Comparison of ENCODE assay signal across 23 cellular contexts in the genomic region with DNA sequence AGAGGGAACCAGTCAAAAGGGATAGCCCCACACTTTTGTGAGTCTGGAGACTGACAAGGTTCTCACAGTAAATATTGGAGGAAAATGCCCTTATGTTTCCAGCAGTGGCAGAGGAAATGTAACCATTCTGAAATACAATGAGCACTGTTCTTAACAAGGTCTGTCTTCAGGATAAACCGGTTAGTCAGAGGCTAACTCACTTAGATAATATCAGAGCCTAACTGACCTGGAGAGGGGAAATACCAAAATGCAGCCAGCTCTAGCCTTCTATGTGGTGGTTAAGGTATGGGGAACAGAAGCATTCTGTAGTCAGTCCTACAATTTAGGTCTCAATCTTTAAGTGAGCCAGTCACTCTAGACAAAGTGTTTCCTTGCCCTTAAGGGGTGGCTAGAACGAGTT.
A peak's percentile ranks its signal among the peaks of the same experiment; 100 is the strongest.
DNase-seq lines count a peak whose midpoint lies in the region; ATAC-seq, FAIRE-seq and TF ChIP-seq lines count a peak whose summit lies in the region.
"Had no signal": no experiment of that assay in that cellular context is flagged by ENCODE, and none has a peak within 500 bp of the region (broad histone marks: within the 10 kb centered on the region; RNA-seq: fewer than 3 reads in every experiment).

No MANE protein-coding gene starts in this region.

- no peak for DNase-seq in HFFc6
- DNase-seq in Panc1 (ENCODE audit: low read depth, low spot score): no peak
- DNase-seq in epithelial cell of esophagus (ENCODE audit: low read depth): peak; percentile 86
- no peak for DNase-seq in nephron progenitor cell
- no peak for DNase-seq in small intestine
- DNase-seq in NCI-H2196 (lab: John Stamatoyannopoulos, UW; ENCODE audit: unreplicated experiment): no peak
- no peak for DNase-seq in NCI-H1092 treated with DMSO at 0.1 percent for 48 hours (lab: John Stamatoyannopoulos, UW)
- DNase-seq: activated CD4-positive, alpha-beta T cell treated with anti-CD3 and anti-CD28 coated beads, Interleukin-2, amount 10 ng/mL, durations not matched to agents 7 days and 5 days; activated gamma-delta T cell treated with Interleukin-2 at 50 U/mL for 16 hours; activated T-cell treated with anti-CD3 and anti-CD28 coated beads, Interleukin-2, amount 50 U/mL, for 4 hours; COR-L47; DMS79 treated with DMSO at 0.1 percent for 48 hours; head of caudate nucleus; NCI-H1048; NCI-H187 treated with DMSO at 0.1 percent for 48 hours; NCI-H69; stimulated activated naive CD4-positive, alpha-beta T cell; testis; uterus had no signal

- POLR2A ChIA-PET in Panc1 (lab: Charles Lee): no interaction called here

- CTCF ChIA-PET in Panc1 (lab: Charles Lee): no interaction called here

- H3K4me3 ChIP-seq in Panc1 (ENCODE audit: low read depth in 2 of 2, low read length in 2 of 2): no peak overlapping the region
- no peak overlapping the region for H3K4me3 ChIP-seq in epithelial cell of esophagus (ENCODE audit: low read length)
- no peak overlapping the region for H3K4me3 ChIP-seq in small intestine (ENCODE audit: low read depth in 1 of 2, low read length in 2 of 2)
- H3K4me3 ChIP-seq: BLaER1 treated with 17β-estradiol and CSF1 and Interleukin-3, amounts not matched to agents 10 nM and 100 nM; lung; testis; uterus had no signal

- H3K9me3 Mint-ChIP-seq in HFFc6 (no peaks in the 10 kb centered on the region), nephron progenitor cell (no peaks in the 10 kb centered on the region)
- H3K9me3 Mint-ChIP-seq: activated CD4-positive, alpha-beta T cell treated with anti-CD3 and anti-CD28 coated beads, Interleukin-2, amount 10 ng/mL, durations not matched to agents 7 days and 5 days; activated T-cell treated with anti-CD3 and anti-CD28 coated beads, Interleukin-2, amount 50 U/mL, for 4 hours had no signal

- H3K4me1 Mint-ChIP-seq in HFFc6 (ENCODE audit: low read depth) (peaks cover 7% of the 10 kb centered on the region), nephron progenitor cell (no peaks in the 10 kb centered on the region)
- H3K4me1 Mint-ChIP-seq: activated CD4-positive, alpha-beta T cell treated with anti-CD3 and anti-CD28 coated beads, Interleukin-2, amount 10 ng/mL, durations not matched to agents 7 days and 5 days had no signal

- H3K4me3 Mint-ChIP-seq in HFFc6: no peak overlapping the region
- H3K4me3 Mint-ChIP-seq in nephron progenitor cell: no peak overlapping the region
- H3K4me3 Mint-ChIP-seq: activated CD4-positive, alpha-beta T cell treated with anti-CD3 and anti-CD28 coated beads, Interleukin-2, amount 10 ng/mL, durations not matched to agents 7 days and 5 days; activated T-cell treated with anti-CD3 and anti-CD28 coated beads, Interleukin-2, amount 50 U/mL, for 4 hours had no signal

- H3K36me3 Mint-ChIP-seq in HFFc6 (ENCODE audit: low read depth): peaks cover 12% of the 10 kb centered on the region
- H3K36me3 Mint-ChIP-seq in nephron progenitor cell (ENCODE audit: low read depth): peaks cover 22% of the 10 kb centered on the region

- H3K27me3 Mint-ChIP-seq in HFFc6 (ENCODE audit: insufficient read depth): no peaks in the 10 kb centered on the region
- no peaks in the 10 kb centered on the region for H3K27me3 Mint-ChIP-seq in nephron progenitor cell (ENCODE audit: low read depth, poor library complexity)
- H3K27me3 Mint-ChIP-seq: activated CD4-positive, alpha-beta T cell treated with anti-CD3 and anti-CD28 coated beads, Interleukin-2, amount 10 ng/mL, durations not matched to agents 7 days and 5 days; progenitor cell of endocrine pancreas had no signal

- WGBS in small intestine, 3 donors: 70 to 85% (median 74%) methylated on average over 2 of the region's 2 CpGs

- BruUV-seq in Panc1 (replicated peaks; lab: Mats Ljungman, UMichigan): no TSS peak

- peak overlapping the region; percentile 33; the same call in 1 of the 2 replicates for H3K27ac Mint-ChIP-seq in HFFc6
- H3K27ac Mint-ChIP-seq in nephron progenitor cell: peak overlapping the region; percentile 43
- H3K27ac Mint-ChIP-seq: activated CD4-positive, alpha-beta T cell treated with anti-CD3 and anti-CD28 coated beads, Interleukin-2, amount 10 ng/mL, durations not matched to agents 7 days and 5 days had no signal

- FAIRE-seq in small intestine (lab: Jason Lieb, UNC): no peak

- TF ChIP-seq CTCF in HFFc6 (IDR thresholded peaks at IDR 0.05) (no peak), Panc1 (IDR thresholded peaks at IDR 0.05) (no peak), epithelial cell of esophagus (IDR thresholded peaks at IDR 0.05; ENCODE audit: insufficient read depth, low read depth, low read length, missing control alignments) (no peak), nephron progenitor cell (IDR thresholded peaks at IDR 0.05) (no peak)

- in situ Hi-C loops in Panc1 (cut with HindIII; ENCODE audit: low pct_unique_long_range_greater_than_20kb, low sequenced_read_pairs): no loop called here

- H3K9me3 ChIP-seq in Panc1 (ENCODE audit: control insufficient read depth, insufficient read depth, low read depth, low read length): no peaks in the 10 kb centered on the region
- no peaks in the 10 kb centered on the region for H3K9me3 ChIP-seq in small intestine (ENCODE audit: control insufficient read depth, low read depth)
- H3K9me3 ChIP-seq: BLaER1 treated with 17β-estradiol and CSF1 and Interleukin-3, amounts not matched to agents 10 nM and 100 nM; testis; uterus had no signal

- H3K27ac ChIP-seq in Panc1 (ENCODE audit: low read length) (no peak overlapping the region), small intestine (ENCODE audit: low read depth in 1 of 2, low read length in 1 of 2) (no peak overlapping the region)
- H3K27ac ChIP-seq: BLaER1 treated with 17β-estradiol and CSF1 and Interleukin-3, amounts not matched to agents 10 nM and 100 nM; testis; uterus had no signal

- H3K27me3 ChIP-seq in Panc1 (ENCODE audit: control insufficient read depth, insufficient read depth, low read length) (no peaks in the 10 kb centered on the region), small intestine (ENCODE audit: control insufficient read depth in 2 of 2, insufficient read depth in 2 of 2, low read length in 2 of 2) (no peaks in the 10 kb centered on the region)
- H3K27me3 ChIP-seq: BLaER1 treated with 17β-estradiol and CSF1 and Interleukin-3, amounts not matched to agents 10 nM and 100 nM; testis; uterus had no signal

- H3K4me1 ChIP-seq in Panc1 (ENCODE audit: control insufficient read depth, insufficient read depth, low read length): no peaks in the 10 kb centered on the region
- no peaks in the 10 kb centered on the region for H3K4me1 ChIP-seq in small intestine (ENCODE audit: control insufficient read depth in 2 of 2, insufficient read depth in 1 of 2, low read depth in 1 of 2, low read length in 1 of 2)
- H3K4me1 ChIP-seq: BLaER1 treated with 17β-estradiol and CSF1 and Interleukin-3, amounts not matched to agents 10 nM and 100 nM; testis; uterus had no signal

- intact Hi-C loops in Panc1 (cut with micrococcal nuclease; ENCODE audit: unreplicated experiment): no loop called here

- ATAC-seq in Panc1: 0 out of 2 replicates have a peak, but pooled peaks have one; percentile 17
- no peak for ATAC-seq in HG03432 (IDR thresholded peaks at IDR 0.05; ENCODE audit: unreplicated experiment)
- ATAC-seq: activated T-cell treated with anti-CD3 and anti-CD28 coated beads, Interleukin-2, amount 50 U/mL, for 4 hours had no signal

- H3K36me3 ChIP-seq in Panc1 (ENCODE audit: control insufficient read depth, insufficient read depth, low read length): no peaks in the 10 kb centered on the region
- no peaks in the 10 kb centered on the region for H3K36me3 ChIP-seq in small intestine (ENCODE audit: control insufficient read depth in 2 of 2, insufficient read depth in 2 of 2, low read length in 2 of 2)
- H3K36me3 ChIP-seq: uterus had no signal
